25 cellular contexts compared by ENCODE assay signal in the genomic region with DNA sequence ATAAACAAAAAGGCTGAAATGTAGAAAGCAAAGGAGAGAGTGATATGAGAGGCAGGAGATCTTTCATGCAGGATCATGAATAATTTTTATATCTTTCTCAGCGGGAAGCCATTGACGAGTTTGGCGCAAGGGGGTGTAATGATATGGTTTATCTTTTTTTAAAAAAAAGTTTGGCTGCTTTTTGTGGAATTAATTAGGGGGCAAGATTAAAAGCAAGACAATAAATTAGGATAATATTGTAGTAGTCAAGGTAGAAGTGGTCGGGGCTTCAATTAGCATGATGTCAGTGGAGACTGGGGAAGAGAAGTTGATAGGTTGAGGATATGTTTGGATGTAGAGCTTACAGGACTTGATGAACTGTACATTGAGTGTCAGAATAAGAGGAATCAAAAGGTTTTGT. TPM values are rescaled to one million over a fixed set of nuclear protein-coding genes. Genes with fewer than 3 reads are reported as not detected.
DNase-seq lines count a peak whose midpoint lies in the region; ATAC-seq and TF ChIP-seq lines count a peak whose summit lies in the region.
"Had no signal": no experiment of that assay in that cellular context is flagged by ENCODE, and none has a peak within 500 bp of the region (broad histone marks: within the 10 kb centered on the region; RNA-seq: fewer than 3 reads in every experiment).

No MANE protein-coding gene starts in this region.

- no peak overlapping the region for H3K14ac ChIP-seq in trophoblast cell (ENCODE audit: low read length)

- no peak for DNase-seq in activated CD4-positive, alpha-beta T cell treated with anti-CD3 and anti-CD28 coated beads for 36 hours
- no peak for DNase-seq in activated CD4-positive, alpha-beta T cell treated with anti-CD3 and anti-CD28 coated beads for 48 hours
- no peak for DNase-seq in endodermal cell
- DNase-seq in trophoblast cell = no peak
- no peak for DNase-seq in GM03348 (ENCODE audit: low spot score)
- DNase-seq in AG08396 (ENCODE audit: low spot score) = no peak
- DNase-seq: 8988T; activated CD4-positive, alpha-beta memory T cell treated with anti-CD3 and anti-CD28 coated beads for 36 hours; BE2C; GF-D8; GM23248; heart right ventricle; midbrain; NCI-H1694; NCI-H2227 treated with DMSO at 0.1 percent for 48 hours; Peyer's patch; retina; stimulated activated CD4-positive, alpha-beta T cell treated with anti-CD3 and anti-CD28 coated beads, Interleukin-12 subunit alpha, Interleukin-12 subunit beta, amount 100 ng/mL, for 4 hours; WERI-Rb-1 had no signal

- H2AFZ ChIP-seq in Loucy (ENCODE audit: low read length) (no peak overlapping the region), trophoblast cell (ENCODE audit: insufficient read depth, low read length, poor library complexity) (no peak overlapping the region)
- H2AFZ ChIP-seq: GM23248 had no signal

- H3K27me3 ChIP-seq in Loucy (ENCODE audit: insufficient read depth, low read length, poor library complexity, severe bottlenecking) (no peaks in the 10 kb centered on the region), endodermal cell (ENCODE audit: control insufficient read depth, insufficient read depth, low read length, poor library complexity, severe bottlenecking) (no peaks in the 10 kb centered on the region), trophoblast cell (ENCODE audit: insufficient read depth, low read length) (no peaks in the 10 kb centered on the region)
- H3K27me3 ChIP-seq: BE2C, breast epithelium, heart right ventricle, Peyer's patch, vagina had no signal

- no peak overlapping the region for H3K18ac ChIP-seq in trophoblast cell (ENCODE audit: low read length)

- TF ChIP-seq CTCF in Loucy (conservative IDR thresholded peaks at IDR 0.05; ENCODE audit: low read length) = no peak
- no peak for TF ChIP-seq CTCF in endodermal cell (conservative IDR thresholded peaks at IDR 0.05)

- no peaks in the 10 kb centered on the region for H3F3A ChIP-seq in Loucy (ENCODE audit: low read depth)

- no peak overlapping the region for H2BK12ac ChIP-seq in trophoblast cell (ENCODE audit: low read length)

- no peaks in the 10 kb centered on the region for H3K36me3 ChIP-seq in Loucy (ENCODE audit: insufficient read depth, low read length)
- H3K36me3 ChIP-seq in endodermal cell (ENCODE audit: control insufficient read depth, insufficient read depth, low read length) = peaks cover 12% of the 10 kb centered on the region
- H3K36me3 ChIP-seq in trophoblast cell (ENCODE audit: control insufficient read depth in 1 of 2, insufficient read depth in 2 of 2, low read length in 2 of 2) = peaks cover 0 to 4% of the 10 kb centered on the region in 2 experiments
- H3K36me3 ChIP-seq: BE2C, breast epithelium, Peyer's patch, vagina had no signal

- CTCF ChIA-PET in activated CD4-positive, alpha-beta T cell treated with anti-CD3 and anti-CD28 coated beads for 36 hours (lab: Charles Lee) = no interaction called here

- peaks cover 14% of the 10 kb centered on the region for H3K36me3 Mint-ChIP-seq in activated CD4-positive, alpha-beta T cell treated with anti-CD3 and anti-CD28 coated beads for 36 hours (ENCODE audit: low read depth)
- peaks cover 11% of the 10 kb centered on the region for H3K36me3 Mint-ChIP-seq in endodermal cell (ENCODE audit: low read depth)

- H3K4me1 ChIP-seq in Loucy (ENCODE audit: insufficient read depth, low read length, poor library complexity, severe bottlenecking) (peaks cover 59% of the 10 kb centered on the region), endodermal cell (ENCODE audit: control insufficient read depth, insufficient read depth, low read length) (peaks cover 4% of the 10 kb centered on the region), trophoblast cell (ENCODE audit: control insufficient read depth in 1 of 2, insufficient read depth in 2 of 2, low read length in 2 of 2) (peaks cover 3 to 5% of the 10 kb centered on the region in 2 experiments)
- H3K4me1 ChIP-seq: breast epithelium had no signal

- H3K27me3 Mint-ChIP-seq in activated CD4-positive, alpha-beta T cell treated with anti-CD3 and anti-CD28 coated beads for 36 hours = no peaks in the 10 kb centered on the region
- no peaks in the 10 kb centered on the region for H3K27me3 Mint-ChIP-seq in endodermal cell (ENCODE audit: insufficient read depth)
- H3K27me3 Mint-ChIP-seq: activated CD4-positive, alpha-beta memory T cell treated with anti-CD3 and anti-CD28 coated beads for 36 hours; dendritic cell treated with granulocyte-macrophage colony-stimulating factor and Interleukin-4, amounts not matched to agents 40 ng/mL and 50 ng/mL, for 4 days had no signal

- no peak overlapping the region for H2BK5ac ChIP-seq in trophoblast cell (ENCODE audit: low read depth, low read length, poor library complexity)

- peaks cover 76% of the 10 kb centered on the region for H4K20me1 ChIP-seq in Loucy (ENCODE audit: insufficient read depth, low read length, poor library complexity, severe bottlenecking)

- H3K4me2 ChIP-seq in Loucy (ENCODE audit: low read depth, low read length, poor library complexity, severe bottlenecking) (peak overlapping the region; percentile 90), trophoblast cell (ENCODE audit: low read length) (no peak overlapping the region)

- H3K9me3 Mint-ChIP-seq in activated CD4-positive, alpha-beta T cell treated with anti-CD3 and anti-CD28 coated beads for 36 hours (ENCODE audit: low read depth) = no peaks in the 10 kb centered on the region
- H3K9me3 Mint-ChIP-seq in endodermal cell = no peaks in the 10 kb centered on the region
- H3K9me3 Mint-ChIP-seq: activated CD4-positive, alpha-beta memory T cell treated with anti-CD3 and anti-CD28 coated beads for 36 hours; dendritic cell treated with granulocyte-macrophage colony-stimulating factor and Interleukin-4, amounts not matched to agents 40 ng/mL and 50 ng/mL, for 4 days had no signal

- H3K27ac ChIP-seq in endodermal cell (ENCODE audit: low read depth, low read length) (no peak overlapping the region), trophoblast cell (ENCODE audit: low read depth, low read length) (no peak overlapping the region)
- H3K27ac ChIP-seq: breast epithelium, GM23248, heart right ventricle, Peyer's patch, vagina, WERI-Rb-1 had no signal

- H3K9me3 ChIP-seq in Loucy (ENCODE audit: insufficient read depth, low read depth, low read length) (no peaks in the 10 kb centered on the region), endodermal cell (ENCODE audit: control insufficient read depth, low read length) (no peaks in the 10 kb centered on the region), trophoblast cell (ENCODE audit: insufficient read depth, low read depth, low read length) (no peaks in the 10 kb centered on the region)
- H3K9me3 ChIP-seq: BE2C, breast epithelium, Peyer's patch, vagina had no signal

- ATAC-seq in activated CD4-positive, alpha-beta T cell treated with anti-CD3 and anti-CD28 coated beads for 36 hours = no peak
- no peak for ATAC-seq in GM21717 (IDR thresholded peaks at IDR 0.05; ENCODE audit: unreplicated experiment)
- ATAC-seq: heart right ventricle, left lobe of liver had no signal

- peaks cover 69% of the 10 kb centered on the region for H3K4me1 Mint-ChIP-seq in activated CD4-positive, alpha-beta T cell treated with anti-CD3 and anti-CD28 coated beads for 36 hours
- peaks cover 37% of the 10 kb centered on the region for H3K4me1 Mint-ChIP-seq in endodermal cell

- H4K91ac ChIP-seq in trophoblast cell (ENCODE audit: low read depth, low read length) = no peak overlapping the region

- H2BK120ac ChIP-seq in trophoblast cell (ENCODE audit: insufficient read depth, low read length, poor library complexity) = no peak overlapping the region

- H3K27ac Mint-ChIP-seq in activated CD4-positive, alpha-beta T cell treated with anti-CD3 and anti-CD28 coated beads for 36 hours = no peak overlapping the region
- no peak overlapping the region for H3K27ac Mint-ChIP-seq in endodermal cell
- H3K27ac Mint-ChIP-seq: activated CD4-positive, alpha-beta memory T cell treated with anti-CD3 and anti-CD28 coated beads for 36 hours; dendritic cell treated with granulocyte-macrophage colony-stimulating factor and Interleukin-4, amounts not matched to agents 40 ng/mL and 50 ng/mL, for 4 days had no signal

- H3K23ac ChIP-seq in trophoblast cell (ENCODE audit: low read length) = no peak overlapping the region

- peak overlapping the region; percentile 79 for H3K4ac ChIP-seq in trophoblast cell (ENCODE audit: low read depth, low read length)

- no peak overlapping the region for H4K8ac ChIP-seq in trophoblast cell (ENCODE audit: low read depth, low read length)

- H3K79me1 ChIP-seq in trophoblast cell (ENCODE audit: low read length) = peaks cover 14% of the 10 kb centered on the region

- 96 to 98% methylated on average over 4 of the region's 4 CpGs for WGBS in endodermal cell (ENCODE audit: insufficient coverage in 1 of 2, insufficient read length in 1 of 2), 2 experiments
- no CpG with 5 or more reads among the region's 4 CpGs for WGBS in trophoblast cell (ENCODE audit: extremely low coverage, insufficient coverage, insufficient read length)

- peaks cover 98% of the 10 kb centered on the region for H3K79me2 ChIP-seq in Loucy (ENCODE audit: insufficient read depth, low read length)
- H3K79me2 ChIP-seq in trophoblast cell (ENCODE audit: control insufficient read depth, insufficient read depth, low read length, poor library complexity) = peaks cover 30% of the 10 kb centered on the region

- H3K4me3 Mint-ChIP-seq in activated CD4-positive, alpha-beta T cell treated with anti-CD3 and anti-CD28 coated beads for 36 hours = peak overlapping the region; percentile 2
- no peak overlapping the region for H3K4me3 Mint-ChIP-seq in endodermal cell
- H3K4me3 Mint-ChIP-seq: activated CD4-positive, alpha-beta memory T cell treated with anti-CD3 and anti-CD28 coated beads for 36 hours; dendritic cell treated with granulocyte-macrophage colony-stimulating factor and Interleukin-4, amounts not matched to agents 40 ng/mL and 50 ng/mL, for 4 days had no signal

- H3K9ac ChIP-seq in Loucy (ENCODE audit: low read depth, low read length, poor library complexity, severe bottlenecking) = peak overlapping the region; percentile 12
- H3K9ac ChIP-seq in endodermal cell (ENCODE audit: extremely low read depth, low read length, poor library complexity, severe bottlenecking) = no peak overlapping the region
- no peak overlapping the region for H3K9ac ChIP-seq in trophoblast cell (ENCODE audit: low read length)
- H3K9ac ChIP-seq: GM23248 had no signal

- POLR2A ChIA-PET in activated CD4-positive, alpha-beta T cell treated with anti-CD3 and anti-CD28 coated beads for 36 hours (lab: Charles Lee) = no interaction called here

- no peak overlapping the region for H4K12ac ChIP-seq in trophoblast cell (ENCODE audit: low read depth, low read length)

- no peak overlapping the region for H2AK5ac ChIP-seq in trophoblast cell (ENCODE audit: low read length)

- intact Hi-C loops in activated CD4-positive, alpha-beta T cell treated with anti-CD3 and anti-CD28 coated beads for 36 hours (cut with DNase I, micrococcal nuclease) = no loop called here

- H3K4me3 ChIP-seq in Loucy (ENCODE audit: low read length, poor library complexity, severe bottlenecking) = peak overlapping the region; percentile 85
- peak overlapping the region; percentile 13 for H3K4me3 ChIP-seq in endodermal cell (ENCODE audit: low read length)
- no peak overlapping the region for H3K4me3 ChIP-seq in trophoblast cell (ENCODE audit: low read depth, low read length)
- H3K4me3 ChIP-seq: breast epithelium, GM23248, heart right ventricle, Peyer's patch, vagina had no signal

- no peaks in the 10 kb centered on the region for H3K9me2 ChIP-seq in Loucy (replicated peaks; ENCODE audit: low read depth, low read length)

RNA-seq across cellular contexts. Expression of gene SENP6, which starts 4.0 kb away (rescaled TPM):
- total RNA-seq in activated CD4-positive, alpha-beta T cell treated with anti-CD3 and anti-CD28 coated beads for 36 hours = 10 to 100 TPM; 69.5 to 75.1 TPM
- 100 to 1,000 TPM; 101 to 113 TPM for total RNA-seq in endodermal cell
- polyA plus RNA-seq in endodermal cell (2013, experiment 1 of 2) = 80.9 TPM
- 78.3 TPM for polyA plus RNA-seq in endodermal cell (2013, experiment 2 of 2)
- 50.3 and 51.1 TPM in 2 replicates for polyA plus RNA-seq in trophoblast cell (2013)
